Comparison of ENCODE assay signal across 8 cellular contexts in the genomic region with DNA sequence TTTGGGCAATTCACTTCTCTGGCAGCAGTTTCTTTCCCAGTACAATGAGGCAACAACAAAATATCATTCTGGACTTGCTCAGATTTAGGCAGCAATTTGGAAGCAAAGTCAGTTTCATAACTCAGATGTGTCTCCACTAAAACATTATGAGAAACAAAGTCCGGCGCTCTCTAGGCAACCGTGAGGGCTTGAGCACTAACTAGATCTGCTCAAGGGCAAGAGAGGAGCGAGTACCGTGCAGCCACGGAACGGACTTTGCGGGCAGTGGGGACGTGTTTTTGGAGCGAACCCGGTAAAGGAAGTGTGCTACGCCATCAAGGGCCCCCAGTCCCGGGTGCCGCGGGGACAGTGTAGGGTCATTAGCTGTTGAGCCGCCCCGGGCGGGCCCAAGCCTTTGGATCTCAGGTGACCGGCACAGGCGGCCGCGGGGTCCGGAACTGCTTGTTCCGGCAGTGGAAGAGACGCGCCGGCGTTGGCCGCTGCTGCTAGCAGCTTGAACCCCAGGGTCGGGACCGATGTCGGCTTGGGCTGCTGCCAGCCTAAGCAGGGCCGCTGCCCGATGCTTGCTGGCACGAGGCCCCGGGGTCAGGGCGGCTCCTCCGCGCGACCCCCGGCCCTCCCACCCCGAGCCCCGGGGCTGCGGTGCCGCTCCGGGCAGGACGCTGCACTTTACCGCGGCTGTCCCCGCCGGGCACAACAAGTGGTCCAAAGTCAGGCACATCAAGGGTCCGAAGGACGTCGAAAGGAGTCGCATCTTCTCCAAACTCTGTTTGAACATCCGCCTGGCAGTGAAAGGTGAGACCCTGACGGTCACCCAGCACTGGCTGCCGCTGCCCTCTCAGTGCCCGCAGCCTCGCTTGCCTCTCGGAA. TPM values are rescaled to one million over a fixed set of nuclear protein-coding genes. Genes with fewer than 3 reads are reported as not detected.
A peak's percentile ranks its signal among the peaks of the same experiment; 100 is the strongest.
DNase-seq lines count a peak whose midpoint lies in the region; TF ChIP-seq lines count a peak whose summit lies in the region.

A gene (plus strand): TSS at position 327 of the 870 bp plus-strand sequence. CDS start 189 bp downstream, at position 516.

- peak within 1 kb of the TSS; percentile 93 for H3K27ac Mint-ChIP-seq in stimulated activated naive CD8-positive, alpha-beta T cell treated with anti-CD3 and anti-CD28 coated beads, Interleukin-15, Interleukin-2, amounts not matched to agents 100 ng/mL and 50 ng/mL, for 24 hours

- H3K27ac ChIP-seq in MM.1S (ENCODE audit: low read length), result peak within 1 kb of the TSS; percentile 14; the same call in 1 of the 2 replicates
- no peak within 1 kb of the TSS for H3K27ac ChIP-seq in neural cell (ENCODE audit: low read length)

- no peaks in the 10 kb centered on the region for H3K9me2 ChIP-seq in MM.1S (replicated peaks; ENCODE audit: insufficient read depth, low read length)
- no peaks in the 10 kb centered on the region for H3K9me2 ChIP-seq in neural cell (ENCODE audit: insufficient read depth, low read length)

- H3K4me1 ChIP-seq in MM.1S (ENCODE audit: low read length), result no peaks in the 10 kb centered on the region

- peaks cover 14% of the 10 kb centered on the region for H3K36me3 Mint-ChIP-seq in stimulated activated naive CD8-positive, alpha-beta T cell treated with anti-CD3 and anti-CD28 coated beads, Interleukin-15, Interleukin-2, amounts not matched to agents 100 ng/mL and 50 ng/mL, for 24 hours (ENCODE audit: low read depth)

- TF ChIP-seq EP300 in neural cell (conservative IDR thresholded peaks at IDR 0.05; ENCODE audit: poor library complexity, severe bottlenecking), result no peak

- H3K36me3 ChIP-seq in H7 (replicated peaks; ENCODE audit: control insufficient read depth, insufficient read depth, low read length), result peaks cover 12% of the 10 kb centered on the region
- no peaks in the 10 kb centered on the region; the same call in 1 of the 2 replicates for H3K36me3 ChIP-seq in MM.1S (replicated peaks; ENCODE audit: insufficient read depth, low read length)
- no peaks in the 10 kb centered on the region for H3K36me3 ChIP-seq in neural cell (ENCODE audit: insufficient read depth, low read length)

- DNase-seq in ELF-1 (ENCODE audit: low read depth, low spot score) (peak; percentile 90), H7 (peak; percentile 91), MM.1S (peak; percentile 78), SIG-M5 (lab: John Stamatoyannopoulos, UW) (peak; percentile 18), foreskin fibroblast (peak; percentile 78 to 92)
- peak; percentile 91 for DNase-seq in activated effector memory CD4-positive, alpha-beta T cell treated with anti-CD3 and anti-CD28 coated beads, Interleukin-2, amount 50 U/mL, for 16 hours

- peaks cover 15% of the 10 kb centered on the region for H3K79me2 ChIP-seq in MM.1S (ENCODE audit: low read length)
- no peaks in the 10 kb centered on the region for H3K79me2 ChIP-seq in neural cell (replicated peaks; ENCODE audit: insufficient read depth, low read length)

- H3K27me3 ChIP-seq in H7 (ENCODE audit: control insufficient read depth, insufficient read depth, low read length) (no peaks in the 10 kb centered on the region), MM.1S (replicated peaks; ENCODE audit: insufficient read depth, low read length) (no peaks in the 10 kb centered on the region), neural cell (ENCODE audit: insufficient read depth, low read depth, low read length) (no peaks in the 10 kb centered on the region)

- peak within 1 kb of the TSS; percentile 98 for H2AFZ ChIP-seq in MM.1S (ENCODE audit: low read length)
- peak within 1 kb of the TSS; percentile 49 for H2AFZ ChIP-seq in neural cell (ENCODE audit: low read depth, low read length)

- no peaks in the 10 kb centered on the region for H3K9me3 ChIP-seq in MM.1S (replicated peaks; ENCODE audit: insufficient read depth, low read length)
- no peaks in the 10 kb centered on the region for H3K9me3 ChIP-seq in neural cell (ENCODE audit: low read length)

- H3K27me3 Mint-ChIP-seq in stimulated activated naive CD8-positive, alpha-beta T cell treated with anti-CD3 and anti-CD28 coated beads, Interleukin-15, Interleukin-2, amounts not matched to agents 100 ng/mL and 50 ng/mL, for 24 hours, result no peaks in the 10 kb centered on the region

- H4K20me1 ChIP-seq in MM.1S (ENCODE audit: insufficient read depth, low read length), result no peaks in the 10 kb centered on the region
- no peaks in the 10 kb centered on the region for H4K20me1 ChIP-seq in neural cell (ENCODE audit: insufficient read depth)

- H3K4me2 ChIP-seq in MM.1S (ENCODE audit: low read depth, low read length) (peak within 1 kb of the TSS; percentile 94), neural cell (ENCODE audit: low read length) (peak within 1 kb of the TSS; percentile 85)

- TF ChIP-seq CTCF in MM.1S (IDR thresholded peaks at IDR 0.05; ENCODE audit: low read length) (no peak), foreskin fibroblast (IDR thresholded peaks at IDR 0.05; ENCODE audit: low read depth, low read length) (no peak), neural cell (IDR thresholded peaks at IDR 0.05; ENCODE audit: poor library complexity, severe bottlenecking) (no peak)

- H3K9ac ChIP-seq in MM.1S (ENCODE audit: low read length) (peak within 1 kb of the TSS; percentile 91), neural cell (ENCODE audit: low read length) (peak within 1 kb of the TSS; percentile 80)

- no peaks in the 10 kb centered on the region for H3K9me3 Mint-ChIP-seq in stimulated activated naive CD8-positive, alpha-beta T cell treated with anti-CD3 and anti-CD28 coated beads, Interleukin-15, Interleukin-2, amounts not matched to agents 100 ng/mL and 50 ng/mL, for 24 hours

- peak within 1 kb of the TSS; percentile 92 for H3K4me3 ChIP-seq in H7 (ENCODE audit: insufficient read depth, low read depth, low read length)
- peak within 1 kb of the TSS; percentile 86 for H3K4me3 ChIP-seq in MM.1S (ENCODE audit: low read length)
- peak within 1 kb of the TSS; percentile 67 to 79 for H3K4me3 ChIP-seq in foreskin fibroblast (ENCODE audit: low read depth in 1 of 2, low read length in 2 of 2)
- H3K4me3 ChIP-seq in neural cell (ENCODE audit: low read length), result peak within 1 kb of the TSS; percentile 97

- H3K4me1 Mint-ChIP-seq in stimulated activated naive CD8-positive, alpha-beta T cell treated with anti-CD3 and anti-CD28 coated beads, Interleukin-15, Interleukin-2, amounts not matched to agents 100 ng/mL and 50 ng/mL, for 24 hours (ENCODE audit: low read depth), result peaks cover 34% of the 10 kb centered on the region

- TF ChIP-seq RAD21 in neural cell (conservative IDR thresholded peaks at IDR 0.05), result peak; percentile 2

- H3F3A ChIP-seq in MM.1S (ENCODE audit: insufficient read depth, low read length), result peaks cover 4% of the 10 kb centered on the region; the same call in 1 of the 2 replicates
- no peaks in the 10 kb centered on the region for H3F3A ChIP-seq in neural cell (ENCODE audit: insufficient read depth, low read length, poor library complexity, severe bottlenecking)

- H3K4me3 Mint-ChIP-seq in stimulated activated naive CD8-positive, alpha-beta T cell treated with anti-CD3 and anti-CD28 coated beads, Interleukin-15, Interleukin-2, amounts not matched to agents 100 ng/mL and 50 ng/mL, for 24 hours, result peak within 1 kb of the TSS; percentile 98

TF ChIP-seq in neural cell, 6 proteins besides CTCF, POLR2A, EP300 and RAD21:
- no peak for TF ChIP-seq EZH2 (IDR thresholded peaks at IDR 0.05; ENCODE audit: borderline replicate concordance, insufficient read depth, low read length, poor library complexity, severe bottlenecking)
- TF ChIP-seq POLR2AphosphoS5 (IDR thresholded peaks at IDR 0.05), result peak; percentile 78
- peak; percentile 45 for TF ChIP-seq SMC3 (conservative IDR thresholded peaks at IDR 0.05; ENCODE audit: poor library complexity)
- TF ChIP-seq, protein P1, sequence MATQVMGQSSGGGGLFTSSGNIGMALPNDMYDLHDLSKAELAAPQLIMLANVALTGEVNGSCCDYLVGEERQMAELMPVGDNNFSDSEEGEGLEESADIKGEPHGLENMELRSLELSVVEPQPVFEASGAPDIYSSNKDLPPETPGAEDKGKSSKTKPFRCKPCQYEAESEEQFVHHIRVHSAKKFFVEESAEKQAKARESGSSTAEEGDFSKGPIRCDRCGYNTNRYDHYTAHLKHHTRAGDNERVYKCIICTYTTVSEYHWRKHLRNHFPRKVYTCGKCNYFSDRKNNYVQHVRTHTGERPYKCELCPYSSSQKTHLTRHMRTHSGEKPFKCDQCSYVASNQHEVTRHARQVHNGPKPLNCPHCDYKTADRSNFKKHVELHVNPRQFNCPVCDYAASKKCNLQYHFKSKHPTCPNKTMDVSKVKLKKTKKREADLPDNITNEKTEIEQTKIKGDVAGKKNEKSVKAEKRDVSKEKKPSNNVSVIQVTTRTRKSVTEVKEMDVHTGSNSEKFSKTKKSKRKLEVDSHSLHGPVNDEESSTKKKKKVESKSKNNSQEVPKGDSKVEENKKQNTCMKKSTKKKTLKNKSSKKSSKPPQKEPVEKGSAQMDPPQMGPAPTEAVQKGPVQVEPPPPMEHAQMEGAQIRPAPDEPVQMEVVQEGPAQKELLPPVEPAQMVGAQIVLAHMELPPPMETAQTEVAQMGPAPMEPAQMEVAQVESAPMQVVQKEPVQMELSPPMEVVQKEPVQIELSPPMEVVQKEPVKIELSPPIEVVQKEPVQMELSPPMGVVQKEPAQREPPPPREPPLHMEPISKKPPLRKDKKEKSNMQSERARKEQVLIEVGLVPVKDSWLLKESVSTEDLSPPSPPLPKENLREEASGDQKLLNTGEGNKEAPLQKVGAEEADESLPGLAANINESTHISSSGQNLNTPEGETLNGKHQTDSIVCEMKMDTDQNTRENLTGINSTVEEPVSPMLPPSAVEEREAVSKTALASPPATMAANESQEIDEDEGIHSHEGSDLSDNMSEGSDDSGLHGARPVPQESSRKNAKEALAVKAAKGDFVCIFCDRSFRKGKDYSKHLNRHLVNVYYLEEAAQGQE (IDR thresholded peaks at IDR 0.05; ENCODE audit: borderline replicate concordance), result peak; percentile 53
- TF ChIP-seq MXI1 (conservative IDR thresholded peaks at IDR 0.05; ENCODE audit: poor library complexity, severe bottlenecking), result peak; percentile 67
- peak; percentile 59 for TF ChIP-seq TAF1 (IDR thresholded peaks at IDR 0.05; ENCODE audit: low read depth)

RNA-seq across cellular contexts. Expression of the gene that starts here (rescaled TPM):
- total RNA-seq in H7 (2014; rRNA removed; shearing (Covaris generic)), result 20.0 and 22.2 TPM in 2 replicates
- polyA plus RNA-seq in neural cell, result 15.8 and 16.2 TPM in 2 replicates
- 12.5 and 16.1 TPM in 2 replicates for polyA minus RNA-seq in neural cell

Comparison
In these comparisons a context has a peak if more than half of its experiments do, and no peak if none do; other contexts are left out.
1. DNase-seq: peak in every context shown above with its lines; median percentile 91 in H7; 91 in activated effector memory CD4-positive, alpha-beta T cell treated with anti-CD3 and anti-CD28 coated beads, Interleukin-2, amount 50 U/mL, for 16 hours; 90 in ELF-1; 85 in foreskin fibroblast; 78 in MM.1S; 18 in SIG-M5.